Comparison of ENCODE assay signal across 8 cellular contexts in genomic region chr20:62303049-62303326, GRCh38. TPM values are rescaled to one million over a fixed set of nuclear protein-coding genes. Genes with fewer than 3 reads are reported as not detected.
DNase-seq lines count a peak whose midpoint lies in the region; ATAC-seq, FAIRE-seq and TF ChIP-seq lines count a peak whose summit lies in the region.

No MANE protein-coding gene starts in this region.

- H3K4me3 ChIP-seq in A549 = peak overlapping the region; percentile 99
- peak overlapping the region; percentile 78 for H3K4me3 ChIP-seq in HUES64 (ENCODE audit: low read length)
- H3K4me3 ChIP-seq in cardiac fibroblast (replicated peaks in 1 of 2; ENCODE audit: low read depth in 2 of 2, low read length in 2 of 2) = peak overlapping the region; percentile 87 to 94
- H3K4me3 ChIP-seq in mucosa of rectum (ENCODE audit: low read length in 2 of 2) = peak overlapping the region; percentile 88 to 91

- WGBS in A549 (ENCODE audit: missing lambda C conversion rate) = no CpG with 5 or more reads among the region's 39 CpGs
- WGBS in HUES64 = under 1% methylated on average over 39 of the region's 39 CpGs

- H3K9ac ChIP-seq in HUES64 (ENCODE audit: low read depth, low read length) (peak overlapping the region; percentile 91), mucosa of rectum (ENCODE audit: low read depth in 1 of 2, low read length in 2 of 2) (peak overlapping the region; percentile 77 to 80)

- POLR2A ChIA-PET in A549 (lab: Yijun Ruan, JAX) = interaction anchor here (0.8 to 1.7 kb wide), 5 partner anchors 63 to 391 kb away, joined by 3 to 14 read pairs (median 4); partner anchors contain the start of gene RPS21

- H3K36me3 ChIP-seq in HUES64 (ENCODE audit: insufficient read depth, low read length) = peaks cover 44% of the 10 kb centered on the region
- peaks cover 27 to 33% of the 10 kb centered on the region in 2 donors for H3K36me3 ChIP-seq in mucosa of rectum (ENCODE audit: control insufficient read depth in 2 of 2, insufficient read depth in 2 of 2, low read length in 2 of 2)

- H3K27me3 ChIP-seq in HUES64 (ENCODE audit: insufficient read depth, low read length) (no peaks in the 10 kb centered on the region), mucosa of rectum (ENCODE audit: control insufficient read depth in 2 of 2, insufficient read depth in 2 of 2, low read length in 2 of 2) (no peaks in the 10 kb centered on the region)

- CTCF ChIA-PET in A549 (lab: Yijun Ruan, JAX) = interaction anchor here (1.1 to 8.8 kb wide), 8 partner anchors 49 to 190 kb away, joined by 4 to 93 read pairs (median 6); partner anchors contain the start of gene RPS21

- H3K4me1 ChIP-seq in A549 (peaks cover 39% of the 10 kb centered on the region), HUES64 (ENCODE audit: insufficient read depth, low read length) (peaks cover 9% of the 10 kb centered on the region; the same call in 1 of the 2 replicates), mucosa of rectum (ENCODE audit: control insufficient read depth in 2 of 2, insufficient read depth in 2 of 2, low read length in 2 of 2) (peaks cover 17 to 22% of the 10 kb centered on the region in 2 donors)

- no peak for FAIRE-seq in A549 (lab: Jason Lieb, UNC)

- peak overlapping the region; percentile 92 for H3K4me2 ChIP-seq in A549

- TF ChIP-seq CTCF in A549 (IDR thresholded peaks at IDR 0.05) (no peak), cardiac fibroblast (IDR thresholded peaks at IDR 0.05; ENCODE audit: low read depth, low read length) (no peak)

- TF ChIP-seq EP300 in A549 (IDR thresholded peaks at IDR 0.05) = no peak

- TF ChIP-seq POLR2A in A549 (IDR thresholded peaks at IDR 0.05; ENCODE audit: low read length) = no peak; the same call in 1 of the 2 replicates

- ATAC-seq in A549 (no peak), HG02970 (IDR thresholded peaks at IDR 0.05; ENCODE audit: low FRiP score, unreplicated experiment) (no peak), GM18519 (IDR thresholded peaks at IDR 0.05; ENCODE audit: low FRiP score, unreplicated experiment) (no peak)

- H3K27ac ChIP-seq in A549 = peak overlapping the region; percentile 97 to 99
- peak overlapping the region; percentile 79; the same call in 1 of the 2 replicates for H3K27ac ChIP-seq in HUES64 (ENCODE audit: low read depth, low read length)
- H3K27ac ChIP-seq in mucosa of rectum (ENCODE audit: low read depth in 2 of 2, low read length in 2 of 2) = peak overlapping the region; percentile 59 to 99

- DNase-seq in A549 (ENCODE audit: low read depth in 1 of 2, low spot score in 1 of 2) = no peak
- no peak for DNase-seq in cardiac fibroblast (ENCODE audit: low read depth in 2 of 2)
- DNase-seq in effector CD4-positive, alpha-beta T cell = no peak
- no peak for DNase-seq in NK-92 treated with Interleukin-12 subunit alpha and Interleukin-12 subunit beta, amount 100 ng/mL, for 24 hours (lab: John Stamatoyannopoulos, UW)

- TF ChIP-seq RAD21 in A549 (conservative IDR thresholded peaks at IDR 0.05 in 1 of 2, IDR thresholded peaks at IDR 0.05 in 1 of 2) = no peak

- no peaks in the 10 kb centered on the region for H3K9me3 ChIP-seq in A549
- H3K9me3 ChIP-seq in HUES64 (ENCODE audit: insufficient read depth, low read depth, low read length) = no peaks in the 10 kb centered on the region
- H3K9me3 ChIP-seq in mucosa of rectum (ENCODE audit: control insufficient read depth in 2 of 2, low read length in 2 of 2) = no peaks in the 10 kb centered on the region

TF ChIP-seq in A549, 52 proteins besides CTCF, POLR2A, EP300 and RAD21:
- TF ChIP-seq JUN (IDR thresholded peaks at IDR 0.05) (peak in 1 of 2 experiments; percentile 86; a peak in 3 of 5 replicates), CEBPB (IDR thresholded peaks at IDR 0.05) (no peak), BCL3 (IDR thresholded peaks at IDR 0.05) (0 out of 3 replicates have a peak, but pooled peaks have one; percentile 57)
TF ChIP-seq in A549: peak in this region for 2.

RNA-seq across cellular contexts. Expression of gene ADRM1, which starts 0.2 kb away (rescaled TPM):
- polyA plus RNA-seq in A549 (2011; rRNA removed) = 68.9 and 87.9 TPM in 2 replicates
- 217 and 255 TPM in 2 replicates for polyA plus RNA-seq in A549 (2012; cell fraction: cytosol; rRNA removed)
- 249 and 328 TPM in 2 replicates for polyA plus RNA-seq in A549 (2012; cell fraction: nucleus; rRNA removed)
- 121 to 131 TPM (median 130 TPM) in 3 replicates for polyA plus RNA-seq in A549 (2017; fragmentation: RNase III; extraction: RNeasy Plus Mini Kit Qiagen cat#74134 plus additional on column Dnase treatment)
- 56.0 and 59.2 TPM in 2 replicates for polyA minus RNA-seq in A549 (2011; rRNA and poly(A)+ RNA removed)
- 130 TPM for polyA plus RNA-seq in HUES64 (2013, experiment 1 of 2)
- polyA plus RNA-seq in HUES64 (2013, experiment 2 of 2) = 111 TPM
